In genomic region chr1:171655215-171656116, GRCh38 we compare ENCODE assay signal across 8 cellular contexts. TPM values are rescaled to one million over a fixed set of nuclear protein-coding genes. Genes with fewer than 3 reads are reported as not detected.
A peak's percentile ranks its signal among the peaks of the same experiment; 100 is the strongest.
DNase-seq lines count a peak whose midpoint lies in the region; ATAC-seq and TF ChIP-seq lines count a peak whose summit lies in the region.

No MANE protein-coding gene starts in this region.

- no peaks in the 10 kb centered on the region for H3K79me2 ChIP-seq in smooth muscle cell (ENCODE audit: low read depth)

- H3K27me3 ChIP-seq in right atrium auricular region (no peaks in the 10 kb centered on the region), smooth muscle cell (ENCODE audit: low read depth) (no peaks in the 10 kb centered on the region)

- H3K9me3 ChIP-seq in right atrium auricular region, result no peaks in the 10 kb centered on the region
- H3K9me3 ChIP-seq in smooth muscle cell (replicated peaks; ENCODE audit: low read depth), result no peaks in the 10 kb centered on the region

- peak overlapping the region; percentile 27 for H3K4me2 ChIP-seq in smooth muscle cell

- 34% methylated on average over 21 of the region's 21 CpGs for WGBS in smooth muscle cell (ENCODE audit: low lambda C conversion rate)

- peaks cover 7% of the 10 kb centered on the region for H3K4me1 Mint-ChIP-seq in activated naive CD8-positive, alpha-beta T cell treated with anti-CD3 and anti-CD28 coated beads, Interleukin-2, amount 10 ng/mL, durations not matched to agents 7 days and 5 days

- peak; percentile 92 for TF ChIP-seq CTCF in GM12864 (IDR thresholded peaks at IDR 0.05; ENCODE audit: low read depth, low read length, missing control alignments)
- TF ChIP-seq CTCF in right atrium auricular region (IDR thresholded peaks at IDR 0.05), result peak; percentile 57 to 75
- TF ChIP-seq CTCF in smooth muscle cell (IDR thresholded peaks at IDR 0.05; ENCODE audit: borderline replicate concordance, insufficient read depth, poor library complexity, severe bottlenecking), result peak; percentile 49

- no peak overlapping the region for H3K9ac ChIP-seq in smooth muscle cell (ENCODE audit: low read depth)

- H3K36me3 ChIP-seq in right atrium auricular region, result no peaks in the 10 kb centered on the region
- no peaks in the 10 kb centered on the region for H3K36me3 ChIP-seq in smooth muscle cell (ENCODE audit: low read depth)

- H3K9me3 Mint-ChIP-seq in activated naive CD8-positive, alpha-beta T cell treated with anti-CD3 and anti-CD28 coated beads, Interleukin-2, amount 10 ng/mL, durations not matched to agents 7 days and 5 days, result no peaks in the 10 kb centered on the region

- H4K20me1 ChIP-seq in smooth muscle cell (ENCODE audit: low read depth), result no peaks in the 10 kb centered on the region

- H3K4me3 ChIP-seq in GM12864 (ENCODE audit: low read depth, low read length) (no peak overlapping the region), right atrium auricular region (peak overlapping the region in 1 of 2 donors; percentile 24), smooth muscle cell (no peak overlapping the region)

- peak; percentile 87 for ATAC-seq in HG03103 (IDR thresholded peaks at IDR 0.05; ENCODE audit: low read depth, unreplicated experiment)
- peak; percentile 80 for ATAC-seq in SK-N-SH treated with all-trans-retinoic acid at 6 μM for 48 hours
- ATAC-seq in activated naive CD8-positive, alpha-beta T cell treated with anti-CD3 and anti-CD28 coated beads, Interleukin-2, amount 10 ng/mL, durations not matched to agents 7 days and 5 days (ENCODE audit: low read depth), result peak; percentile 89
- no peak for ATAC-seq in GM21717 (IDR thresholded peaks at IDR 0.05; ENCODE audit: unreplicated experiment)

- POLR2A ChIA-PET in activated naive CD8-positive, alpha-beta T cell treated with anti-CD3 and anti-CD28 coated beads, Interleukin-2, amount 10 ng/mL, durations not matched to agents 7 days and 5 days (lab: Charles Lee), result no interaction called here

- no peaks in the 10 kb centered on the region for H3K36me3 Mint-ChIP-seq in activated naive CD8-positive, alpha-beta T cell treated with anti-CD3 and anti-CD28 coated beads, Interleukin-2, amount 10 ng/mL, durations not matched to agents 7 days and 5 days

- H3K4me3 Mint-ChIP-seq in activated naive CD8-positive, alpha-beta T cell treated with anti-CD3 and anti-CD28 coated beads, Interleukin-2, amount 10 ng/mL, durations not matched to agents 7 days and 5 days, result peak overlapping the region; percentile 65

- DNase-seq in GM12864 (ENCODE audit: low read depth) (peak; percentile 4), right atrium auricular region (ENCODE audit: low spot score) (peak; percentile 90), smooth muscle cell (lab: John Stamatoyannopoulos, UW; ENCODE audit: unreplicated experiment) (peak; percentile 10), HuH-7 (ENCODE audit: low spot score) (no peak)
- peak; percentile 82 for DNase-seq in activated naive CD8-positive, alpha-beta T cell treated with anti-CD3 and anti-CD28 coated beads, Interleukin-2, amount 10 ng/mL, durations not matched to agents 7 days and 5 days

- H3K27ac ChIP-seq in right atrium auricular region (peak overlapping the region; percentile 72 to 75), smooth muscle cell (ENCODE audit: low read depth) (no peak overlapping the region)

- H3K4me1 ChIP-seq in right atrium auricular region (peaks cover 0 to 37% of the 10 kb centered on the region in 2 donors), smooth muscle cell (ENCODE audit: low read depth) (peaks cover 6% of the 10 kb centered on the region)

- peak overlapping the region; percentile 40 for H2AFZ ChIP-seq in smooth muscle cell (ENCODE audit: low read depth)

- no peak overlapping the region for H3K27ac Mint-ChIP-seq in activated naive CD8-positive, alpha-beta T cell treated with anti-CD3 and anti-CD28 coated beads, Interleukin-2, amount 10 ng/mL, durations not matched to agents 7 days and 5 days

- H3F3A ChIP-seq in smooth muscle cell (ENCODE audit: low read depth), result no peaks in the 10 kb centered on the region

- peaks cover 19% of the 10 kb centered on the region for H3K27me3 Mint-ChIP-seq in activated naive CD8-positive, alpha-beta T cell treated with anti-CD3 and anti-CD28 coated beads, Interleukin-2, amount 10 ng/mL, durations not matched to agents 7 days and 5 days

TF ChIP-seq in SK-N-SH treated with all-trans-retinoic acid at 6 μM for 48 hours, 23 proteins besides CTCF, POLR2A, EP300 and RAD21:
- TF ChIP-seq TSHZ2 (CRISPR knock-in tag; IDR thresholded peaks at IDR 0.05), result no peak
- no peak for TF ChIP-seq RARB (CRISPR knock-in tag; IDR thresholded peaks at IDR 0.05)
- no peak for TF ChIP-seq ARNTL (CRISPR knock-in tag; IDR thresholded peaks at IDR 0.05; ENCODE audit: borderline replicate concordance, low read depth)
- no peak for TF ChIP-seq ZNF70 (CRISPR knock-in tag; IDR thresholded peaks at IDR 0.05)
- no peak for TF ChIP-seq ZNF8 (CRISPR knock-in tag; IDR thresholded peaks at IDR 0.05)
- no peak for TF ChIP-seq SNAI2 (CRISPR knock-in tag; IDR thresholded peaks at IDR 0.05)
- TF ChIP-seq GLIS3 (CRISPR knock-in tag; IDR thresholded peaks at IDR 0.05), result no peak
- no peak for TF ChIP-seq CSDC2 (CRISPR knock-in tag; IDR thresholded peaks at IDR 0.05)
- no peak for TF ChIP-seq PPARA (CRISPR knock-in tag; IDR thresholded peaks at IDR 0.05; ENCODE audit: borderline replicate concordance)
- TF ChIP-seq ZFP3 (CRISPR knock-in tag; IDR thresholded peaks at IDR 0.05), result no peak
- TF ChIP-seq ZC3H10 (CRISPR knock-in tag; IDR thresholded peaks at IDR 0.05), result no peak
- no peak for TF ChIP-seq ISL1 (CRISPR knock-in tag; IDR thresholded peaks at IDR 0.05)
- no peak for TF ChIP-seq BACH2 (CRISPR knock-in tag; IDR thresholded peaks at IDR 0.05; ENCODE audit: borderline replicate concordance)
- no peak for TF ChIP-seq CSRNP3 (CRISPR knock-in tag; IDR thresholded peaks at IDR 0.05)
- TF ChIP-seq TOX (CRISPR knock-in tag; IDR thresholded peaks at IDR 0.05; ENCODE audit: borderline replicate concordance), result no peak
- TF ChIP-seq, protein P1, sequence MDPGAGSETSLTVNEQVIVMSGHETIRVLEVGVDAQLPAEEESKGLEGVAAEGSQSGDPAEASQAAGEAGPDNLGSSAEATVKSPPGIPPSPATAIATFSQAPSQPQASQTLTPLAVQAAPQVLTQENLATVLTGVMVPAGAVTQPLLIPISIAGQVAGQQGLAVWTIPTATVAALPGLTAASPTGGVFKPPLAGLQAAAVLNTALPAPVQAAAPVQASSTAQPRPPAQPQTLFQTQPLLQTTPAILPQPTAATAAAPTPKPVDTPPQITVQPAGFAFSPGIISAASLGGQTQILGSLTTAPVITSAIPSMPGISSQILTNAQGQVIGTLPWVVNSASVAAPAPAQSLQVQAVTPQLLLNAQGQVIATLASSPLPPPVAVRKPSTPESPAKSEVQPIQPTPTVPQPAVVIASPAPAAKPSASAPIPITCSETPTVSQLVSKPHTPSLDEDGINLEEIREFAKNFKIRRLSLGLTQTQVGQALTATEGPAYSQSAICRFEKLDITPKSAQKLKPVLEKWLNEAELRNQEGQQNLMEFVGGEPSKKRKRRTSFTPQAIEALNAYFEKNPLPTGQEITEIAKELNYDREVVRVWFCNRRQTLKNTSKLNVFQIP (CRISPR knock-in tag; IDR thresholded peaks at IDR 0.05; ENCODE audit: borderline replicate concordance, low read depth), result no peak
- no peak for TF ChIP-seq ESRRG (CRISPR knock-in tag; IDR thresholded peaks at IDR 0.05)
- no peak for TF ChIP-seq ZFP30 (CRISPR knock-in tag; IDR thresholded peaks at IDR 0.05)

RNA-seq across cellular contexts. Expression of gene MYOC, which starts 3.0 kb away (rescaled TPM):
- not detected for total RNA-seq in activated naive CD8-positive, alpha-beta T cell treated with anti-CD3 and anti-CD28 coated beads, Interleukin-2, amount 10 ng/mL, durations not matched to agents 7 days and 5 days
- 1 to 10 TPM; 2.8 to 4.4 TPM for total RNA-seq in right atrium auricular region
- total RNA-seq in smooth muscle cell, result not detected in 2 replicates
- polyA plus RNA-seq in smooth muscle cell, result not detected in 2 replicates

RNA-seq across cellular contexts. Expression of gene MYOCOS, which starts 33.4 kb away (rescaled TPM):
- under 1 TPM; 0.14 to 0.28 TPM for total RNA-seq in activated naive CD8-positive, alpha-beta T cell treated with anti-CD3 and anti-CD28 coated beads, Interleukin-2, amount 10 ng/mL, durations not matched to agents 7 days and 5 days
- total RNA-seq in right atrium auricular region (not detected), smooth muscle cell (not detected in 2 replicates)
- not detected in 2 replicates for polyA plus RNA-seq in smooth muscle cell
